In genomic region chr14:68825729-68826128, GRCh38 we compare ENCODE assay signal across 21 cellular contexts.
"Had no signal": no experiment of that assay in that cellular context is flagged by ENCODE, and none has a peak within 500 bp of the region (broad histone marks: within the 10 kb centered on the region; RNA-seq: fewer than 3 reads in every experiment).

No MANE protein-coding gene starts in this region.

- ATAC-seq: left lung; lower lobe of right lung; stimulated activated memory B cell treated with anti-CD40 and anti-IgM and Interleukin-4, amounts not matched to agents 10 μg/mL and 1 μg/mL and 100 μg/mL, for 72 hours had no signal

- H3K4me3 ChIP-seq: coronary artery, left lung, lower lobe of right lung, right atrium auricular region, tibial artery, upper lobe of left lung, vagina had no signal

- H3K9me3 ChIP-seq: left lung, lower lobe of right lung, tibial artery, upper lobe of left lung, vagina had no signal

- H3K4me3 Mint-ChIP-seq: nephron progenitor cell; stimulated activated memory B cell treated with anti-CD40 and anti-IgM and Interleukin-4, amounts not matched to agents 10 μg/mL and 1 μg/mL and 100 μg/mL, for 72 hours; stimulated activated naive CD8-positive, alpha-beta T cell treated with anti-CD3 and anti-CD28 coated beads, Interleukin-15, Interleukin-2, amounts not matched to agents 100 ng/mL and 50 ng/mL, for 24 hours had no signal

- H3K27ac ChIP-seq: coronary artery, left lung, lower lobe of right lung, right atrium auricular region, tibial artery, upper lobe of left lung, vagina had no signal

- DNase-seq: effector CD4-positive, alpha-beta T cell; foreskin melanocyte; hippocampal formation; kidney glomerular epithelial cell; left lung; lower lobe of right lung; mesenchymal stem cell; midbrain; naive B cell; nephron progenitor cell; posterior cingulate gyrus; stimulated activated CD4-positive, alpha-beta T cell treated with anti-CD3 and anti-CD28 coated beads, Interleukin-4, amount 100 ng/mL, for 1 hour; stimulated activated CD8-positive, alpha-beta memory T cell treated with anti-CD3 and anti-CD28 coated beads, Interleukin-4, amount 100 ng/mL, for 48 hours; tibial artery; upper lobe of left lung had no signal

- H3K27me3 Mint-ChIP-seq: naive B cell; stimulated activated memory B cell treated with anti-CD40 and anti-IgM and Interleukin-4, amounts not matched to agents 10 μg/mL and 1 μg/mL and 100 μg/mL, for 72 hours; stimulated activated naive CD8-positive, alpha-beta T cell treated with anti-CD3 and anti-CD28 coated beads, Interleukin-15, Interleukin-2, amounts not matched to agents 100 ng/mL and 50 ng/mL, for 24 hours had no signal

- H3K27me3 ChIP-seq: left lung, right atrium auricular region, tibial artery, upper lobe of left lung, vagina had no signal

- H3K27ac Mint-ChIP-seq: naive B cell; nephron progenitor cell; stimulated activated naive CD8-positive, alpha-beta T cell treated with anti-CD3 and anti-CD28 coated beads, Interleukin-15, Interleukin-2, amounts not matched to agents 100 ng/mL and 50 ng/mL, for 24 hours had no signal

- H3K36me3 Mint-ChIP-seq: naive B cell; stimulated activated memory B cell treated with anti-CD40 and anti-IgM and Interleukin-4, amounts not matched to agents 10 μg/mL and 1 μg/mL and 100 μg/mL, for 72 hours had no signal

- H3K36me3 ChIP-seq: left lung, lower lobe of right lung, right atrium auricular region, tibial artery, upper lobe of left lung, vagina had no signal

- H3K9me3 Mint-ChIP-seq: stimulated activated memory B cell treated with anti-CD40 and anti-IgM and Interleukin-4, amounts not matched to agents 10 μg/mL and 1 μg/mL and 100 μg/mL, for 72 hours; stimulated activated naive CD8-positive, alpha-beta T cell treated with anti-CD3 and anti-CD28 coated beads, Interleukin-15, Interleukin-2, amounts not matched to agents 100 ng/mL and 50 ng/mL, for 24 hours had no signal

- FAIRE-seq: islet of Langerhans had no signal
